In genomic region chr2:176129013-176129796, GRCh38 we compare ENCODE assay signal across 8 cellular contexts. TPM values are rescaled to one million over a fixed set of nuclear protein-coding genes. Genes with fewer than 3 reads are reported as not detected.
A peak's percentile ranks its signal among the peaks of the same experiment; 100 is the strongest.
DNase-seq lines count a peak whose midpoint lies in the region; ATAC-seq and TF ChIP-seq lines count a peak whose summit lies in the region.

TSS of gene HOXD8 (plus strand) at chr2:176129705. CDS start at chr2:176130367, 662 bp downstream.

- H3K27me3 Mint-ChIP-seq in CD14-positive monocyte (ENCODE audit: low read depth in 3 of 3) (peaks cover 93 to 98% (median 93%) of the 10 kb centered on the region in 3 donors), IgD-negative memory B cell (peaks cover 75% of the 10 kb centered on the region)
- H3K27me3 Mint-ChIP-seq in activated CD8-positive, alpha-beta T cell treated with anti-CD3 and anti-CD28 coated beads for 36 hours: peaks cover 79% of the 10 kb centered on the region

- H3K27ac ChIP-seq in left ventricle myocardium inferior (replicated peaks) (peak within 1 kb of the TSS; percentile 77), gastrocnemius medialis (peak within 1 kb of the TSS; percentile 83 to 95 (median 86))

- H3K9me3 ChIP-seq in left ventricle myocardium inferior (replicated peaks): no peaks in the 10 kb centered on the region
- no peaks in the 10 kb centered on the region for H3K9me3 ChIP-seq in gastrocnemius medialis

- peaks cover 0 to 20% of the 10 kb centered on the region in 2 donors for H3K36me3 Mint-ChIP-seq in CD14-positive monocyte
- no peaks in the 10 kb centered on the region for H3K36me3 Mint-ChIP-seq in IgD-negative memory B cell
- no peaks in the 10 kb centered on the region for H3K36me3 Mint-ChIP-seq in activated CD8-positive, alpha-beta T cell treated with anti-CD3 and anti-CD28 coated beads for 36 hours (ENCODE audit: low read depth)

- H3K9me3 Mint-ChIP-seq in CD14-positive monocyte (peaks cover 0 to 32% (median 17%) of the 10 kb centered on the region in 7 donors), IgD-negative memory B cell (peaks cover 0 to 5% (median 0%) of the 10 kb centered on the region in 3 donors)
- H3K9me3 Mint-ChIP-seq in activated CD8-positive, alpha-beta T cell treated with anti-CD3 and anti-CD28 coated beads for 36 hours: no peaks in the 10 kb centered on the region

- H3K36me3 ChIP-seq in left ventricle myocardium inferior (no peaks in the 10 kb centered on the region), gastrocnemius medialis (no peaks in the 10 kb centered on the region)

- peaks cover 25% of the 10 kb centered on the region for H3K4me1 ChIP-seq in left ventricle myocardium inferior
- H3K4me1 ChIP-seq in gastrocnemius medialis: peaks cover 3 to 6% of the 10 kb centered on the region in 2 donors

- TF ChIP-seq CTCF in CD14-positive monocyte (IDR thresholded peaks at IDR 0.05): no peak
- no peak for TF ChIP-seq CTCF in activated CD8-positive, alpha-beta T cell treated with anti-CD3 and anti-CD28 coated beads for 36 hours (IDR thresholded peaks at IDR 0.05)
- TF ChIP-seq CTCF in left ventricle myocardium inferior (IDR thresholded peaks at IDR 0.05; ENCODE audit: borderline replicate concordance): no peak
- no peak for TF ChIP-seq CTCF in gastrocnemius medialis (IDR thresholded peaks at IDR 0.05 in 4 of 5, conservative IDR thresholded peaks at IDR 0.05 in 1 of 5)

- peak within 1 kb of the TSS; percentile 63 to 84 for H3K4me3 Mint-ChIP-seq in CD14-positive monocyte
- peak within 1 kb of the TSS; percentile 41 to 82 (median 73) for H3K4me3 Mint-ChIP-seq in IgD-negative memory B cell
- H3K4me3 Mint-ChIP-seq in activated CD8-positive, alpha-beta T cell treated with anti-CD3 and anti-CD28 coated beads for 36 hours: peak within 1 kb of the TSS; percentile 35

- intact Hi-C loops in CD14-positive monocyte (cut with micrococcal nuclease): loop anchor here (5.0 kb wide), 2 partner anchors 523 to 1018 kb away; no protein-coding TSS in a partner anchor
- intact Hi-C loops in activated CD8-positive, alpha-beta T cell treated with anti-CD3 and anti-CD28 coated beads for 36 hours (cut with micrococcal nuclease): loop anchor here (5.0 kb wide), 2 partner anchors 523 to 1018 kb away; no protein-coding TSS in a partner anchor
- intact Hi-C loops in left ventricle myocardium inferior (cut with micrococcal nuclease): no loop called here
- intact Hi-C loops in gastrocnemius medialis (cut with DNase I; ENCODE audit: low total_unique reads): loop anchor here (2.0 to 10.0 kb wide), 4 partner anchors 426 to 1016 kb away; no protein-coding TSS in a partner anchor

- TF ChIP-seq POLR2A in gastrocnemius medialis (IDR thresholded peaks at IDR 0.05): peak in 1 of 2 donors; percentile 19

- CTCF ChIA-PET in activated CD8-positive, alpha-beta T cell treated with anti-CD3 and anti-CD28 coated beads for 36 hours (lab: Charles Lee): interaction anchor here (1.4 to 9.8 kb wide), 7 partner anchors 11 to 1020 kb away, joined by 4 to 95 read pairs (median 38); no protein-coding TSS in a partner anchor

- H3K27me3 ChIP-seq in left ventricle myocardium inferior (ENCODE audit: low read depth): peaks cover 99% of the 10 kb centered on the region
- peaks cover 0 to 61% (median 41%) of the 10 kb centered on the region in 3 donors for H3K27me3 ChIP-seq in gastrocnemius medialis

- peaks cover 30% of the 10 kb centered on the region for H3K4me1 Mint-ChIP-seq in CD14-positive monocyte
- peaks cover 7 to 16% (median 9%) of the 10 kb centered on the region in 3 donors for H3K4me1 Mint-ChIP-seq in IgD-negative memory B cell
- peaks cover 25% of the 10 kb centered on the region for H3K4me1 Mint-ChIP-seq in activated CD8-positive, alpha-beta T cell treated with anti-CD3 and anti-CD28 coated beads for 36 hours (ENCODE audit: low read depth)

- H3K4me3 ChIP-seq in left ventricle myocardium inferior (peak within 1 kb of the TSS; percentile 62), gastrocnemius medialis (peak within 1 kb of the TSS; percentile 66 to 77 (median 68))

- in situ Hi-C loops in gastrocnemius medialis (cut with MboI; ENCODE audit: low sequenced_read_pairs in 4 of 4): loop anchor here (5.0 to 25.0 kb wide), 8 partner anchors 323 to 1033 kb away; no protein-coding TSS in a partner anchor

- DNase-seq in CD14-positive monocyte (ENCODE audit: low spot score) (no peak), left ventricle myocardium inferior (no peak), gastrocnemius medialis (peak; percentile 45 to 61), HPDE6-E6E7 (ENCODE audit: extremely low spot score) (no peak)
- no peak for DNase-seq in activated CD8-positive, alpha-beta T cell treated with anti-CD3 and anti-CD28 coated beads for 36 hours

- no peak for ATAC-seq in activated CD8-positive, alpha-beta T cell treated with anti-CD3 and anti-CD28 coated beads for 36 hours
- peak; percentile 40 to 45 for ATAC-seq in gastrocnemius medialis
- ATAC-seq in HG03439 (IDR thresholded peaks at IDR 0.05; ENCODE audit: unreplicated experiment): no peak
- no peak for ATAC-seq in GM19463 (IDR thresholded peaks at IDR 0.05; ENCODE audit: unreplicated experiment)

- H3K27ac Mint-ChIP-seq in CD14-positive monocyte (peak within 1 kb of the TSS in 1 of 7 donors; percentile 46), IgD-negative memory B cell (peak within 1 kb of the TSS; percentile 77 to 99 (median 94))
- no peak within 1 kb of the TSS for H3K27ac Mint-ChIP-seq in activated CD8-positive, alpha-beta T cell treated with anti-CD3 and anti-CD28 coated beads for 36 hours

- POLR2A ChIA-PET in activated CD8-positive, alpha-beta T cell treated with anti-CD3 and anti-CD28 coated beads for 36 hours (lab: Charles Lee): interaction anchor here (0.5 kb wide), 1 partner anchor 14 kb away, joined by 3 read pairs; no protein-coding TSS in a partner anchor

RNA-seq across cellular contexts. Expression of gene HOXD8, which starts in this region (rescaled TPM):
- polyA plus RNA-seq in CD14-positive monocyte (not detected), IgD-negative memory B cell (not detected)
- not detected for total RNA-seq in activated CD8-positive, alpha-beta T cell treated with anti-CD3 and anti-CD28 coated beads for 36 hours
- total RNA-seq in left ventricle myocardium inferior (0.14 TPM), gastrocnemius medialis (10 to 100 TPM in 1 of 4 donors, 1 to 10 TPM in 3; 4.0 to 12.0 (median 7.2) TPM)

Comparison
In these comparisons a context has a peak if more than half of its experiments do, and no peak if none do; other contexts are left out.
1. DNase-seq: peak in gastrocnemius medialis (2 of 2); none in CD14-positive monocyte (single experiment), activated CD8-positive, alpha-beta T cell treated with anti-CD3 and anti-CD28 coated beads for 36 hours (single experiment), left ventricle myocardium inferior (single experiment) and HPDE6-E6E7 (single experiment).
2. ATAC-seq: peak in gastrocnemius medialis (2 of 2); none in activated CD8-positive, alpha-beta T cell treated with anti-CD3 and anti-CD28 coated beads for 36 hours (single experiment), HG03439 (single experiment) and GM19463 (single experiment).
3. Peak in every context shown above with its lines, with median percentiles within 50 percentile points of each other: H3K4me3 Mint-ChIP-seq.